ENCODE assay signal across 29 cellular contexts in genomic region chr10:29869593-29869992, GRCh38.
A peak's percentile ranks its signal among the peaks of the same experiment; 100 is the strongest.
DNase-seq lines count a peak whose midpoint lies in the region; ATAC-seq, FAIRE-seq and TF ChIP-seq lines count a peak whose summit lies in the region.
"Had no signal": no experiment of that assay in that cellular context is flagged by ENCODE, and none has a peak within 500 bp of the region (broad histone marks: within the 10 kb centered on the region; RNA-seq: fewer than 3 reads in every experiment).

No MANE protein-coding gene starts in this region.

- H3K79me2 ChIP-seq in GM23338 (replicated peaks; ENCODE audit: insufficient read depth) = no peaks in the 10 kb centered on the region
- H3K79me2 ChIP-seq in astrocyte (ENCODE audit: insufficient read depth, low read length) = no peaks in the 10 kb centered on the region
- H3K79me2 ChIP-seq in smooth muscle cell (ENCODE audit: low read depth) = no peaks in the 10 kb centered on the region

- H3K9me3 Mint-ChIP-seq in GM23338 (peaks cover 3% of the 10 kb centered on the region; the same call in 2 of the 3 replicates), astrocyte (ENCODE audit: unreplicated experiment) (peaks cover 4% of the 10 kb centered on the region)
- H3K9me3 Mint-ChIP-seq: CD8-positive, alpha-beta memory T cell had no signal

- in situ Hi-C loops in KBM-7 (cut with MboI; ENCODE audit: low pct_unique_long_range_greater_than_20kb, low sequenced_read_pairs) = no loop called here

- no peak for FAIRE-seq in astrocyte (lab: Jason Lieb, UNC)
- FAIRE-seq: GM12891, GM19239, HepG2 had no signal

- H3K9me3 ChIP-seq in astrocyte (ENCODE audit: insufficient read depth, low read depth, low read length) (peaks cover 5% of the 10 kb centered on the region), smooth muscle cell (replicated peaks; ENCODE audit: low read depth) (no peaks in the 10 kb centered on the region)
- H3K9me3 ChIP-seq: BE2C had no signal

- H3K27me3 ChIP-seq in GM23338 (ENCODE audit: insufficient read depth) (no peaks in the 10 kb centered on the region), astrocyte (ENCODE audit: insufficient read depth, low read length) (no peaks in the 10 kb centered on the region), smooth muscle cell (ENCODE audit: low read depth) (no peaks in the 10 kb centered on the region)
- H3K27me3 ChIP-seq: BE2C had no signal

- no peak overlapping the region for H3K27ac ChIP-seq in GM23338 (ENCODE audit: low read depth)
- peak overlapping the region; percentile 3 for H3K27ac ChIP-seq in astrocyte (ENCODE audit: low read depth, low read length)
- peak overlapping the region; percentile 54 for H3K27ac ChIP-seq in smooth muscle cell (ENCODE audit: low read depth)

- H4K20me1 ChIP-seq in GM23338 (replicated peaks; ENCODE audit: insufficient read depth) = no peaks in the 10 kb centered on the region
- H4K20me1 ChIP-seq in astrocyte (ENCODE audit: insufficient read depth, low read length) = no peaks in the 10 kb centered on the region
- H4K20me1 ChIP-seq in smooth muscle cell (ENCODE audit: low read depth) = no peaks in the 10 kb centered on the region

- ATAC-seq in GM23338 (no peak), HG03432 (IDR thresholded peaks at IDR 0.05; ENCODE audit: unreplicated experiment) (no peak)
- ATAC-seq: HCT116, HepG2, PC-3 had no signal

- no peak for DNase-seq in GM23338 (ENCODE audit: low spot score)
- no peak for DNase-seq in astrocyte (ENCODE audit: low read depth)
- peak; percentile 23 for DNase-seq in mucosa of gallbladder (ENCODE audit: low spot score)
- DNase-seq in smooth muscle cell (lab: John Stamatoyannopoulos, UW; ENCODE audit: unreplicated experiment) = no peak
- DNase-seq in NCI-H2081 (lab: John Stamatoyannopoulos, UW) = no peak
- no peak for DNase-seq in KBM-7
- DNase-seq in activated T-cell treated with anti-CD3 and anti-CD28 coated beads, Interleukin-2, amount 50 U/mL, for 48 hours = no peak
- DNase-seq: 8988T; ACHN; BE2C; Calu3; CD8-positive, alpha-beta memory T cell; DMS79 treated with DMSO at 0.1 percent for 48 hours; GF-D8; MV-4-11; NCI-H1105; NCI-H1436 treated with DMSO at 0.1 percent for 48 hours; NCI-H1930; NCI-H446 treated with DMSO at 0.1 percent for 48 hours; NCI-H526; NCI-H82; NK-92 treated with Interleukin-12 subunit alpha and Interleukin-12 subunit beta, amount 100 ng/mL, for 24 hours; PC-3 had no signal

- H3K36me3 ChIP-seq in GM23338 (ENCODE audit: insufficient read depth) (no peaks in the 10 kb centered on the region), astrocyte (ENCODE audit: insufficient read depth, low read length) (no peaks in the 10 kb centered on the region), smooth muscle cell (ENCODE audit: low read depth) (no peaks in the 10 kb centered on the region)
- H3K36me3 ChIP-seq: BE2C had no signal

- H3K4me1 Mint-ChIP-seq in GM23338 = no peaks in the 10 kb centered on the region
- H3K4me1 Mint-ChIP-seq in astrocyte (ENCODE audit: low read depth, unreplicated experiment) = peaks cover 14% of the 10 kb centered on the region
- H3K4me1 Mint-ChIP-seq: CD8-positive, alpha-beta memory T cell had no signal

- H3K27ac Mint-ChIP-seq in GM23338 (no peak overlapping the region), astrocyte (ENCODE audit: unreplicated experiment) (no peak overlapping the region)
- H3K27ac Mint-ChIP-seq: CD14-positive monocyte; CD8-positive, alpha-beta memory T cell had no signal

- H3K9ac ChIP-seq in astrocyte (ENCODE audit: low read length) (no peak overlapping the region), smooth muscle cell (ENCODE audit: low read depth) (no peak overlapping the region)

- H3F3A ChIP-seq in GM23338 (replicated peaks; ENCODE audit: low read depth) (no peaks in the 10 kb centered on the region), smooth muscle cell (ENCODE audit: low read depth) (peaks cover 26% of the 10 kb centered on the region)

- WGBS in smooth muscle cell (ENCODE audit: low lambda C conversion rate) = 20% methylated on average over 6 of the region's 6 CpGs

- peaks cover 3% of the 10 kb centered on the region for H3K27me3 Mint-ChIP-seq in GM23338 (ENCODE audit: insufficient read depth, low read depth, poor library complexity)
- peaks cover 2% of the 10 kb centered on the region for H3K27me3 Mint-ChIP-seq in astrocyte (ENCODE audit: low read depth, unreplicated experiment)

- H3K4me1 ChIP-seq in GM23338 (ENCODE audit: insufficient read depth) (no peaks in the 10 kb centered on the region), astrocyte (ENCODE audit: insufficient read depth, low read length) (peaks cover 11% of the 10 kb centered on the region), smooth muscle cell (ENCODE audit: low read depth) (peaks cover 6% of the 10 kb centered on the region)
- H3K4me1 ChIP-seq: BE2C had no signal

- H3K4me3 Mint-ChIP-seq in GM23338 = no peak overlapping the region
- H3K4me3 Mint-ChIP-seq in astrocyte (ENCODE audit: unreplicated experiment) = no peak overlapping the region
- H3K4me3 Mint-ChIP-seq: CD14-positive monocyte; CD8-positive, alpha-beta memory T cell had no signal

- TF ChIP-seq CTCF in GM23338 (conservative IDR thresholded peaks at IDR 0.05; ENCODE audit: low read depth in 2 of 2) (no peak), astrocyte (IDR thresholded peaks at IDR 0.05; ENCODE audit: insufficient read depth, low read depth, low read length) (no peak), smooth muscle cell (IDR thresholded peaks at IDR 0.05; ENCODE audit: borderline replicate concordance, insufficient read depth, poor library complexity, severe bottlenecking) (no peak)

- 0 out of 2 replicates have a peak, but pooled peaks cover 14% of the 10 kb centered on the region for H3K9me2 ChIP-seq in GM23338 (ENCODE audit: insufficient read depth)

- H3K4me2 ChIP-seq in GM23338 (no peak overlapping the region), astrocyte (ENCODE audit: low read length) (no peak overlapping the region), smooth muscle cell (peak overlapping the region; percentile 23)

- H2AFZ ChIP-seq in GM23338 (peak overlapping the region; percentile 38; the same call in 1 of the 2 replicates), astrocyte (ENCODE audit: low read depth, low read length) (no peak overlapping the region), smooth muscle cell (ENCODE audit: low read depth) (no peak overlapping the region)

- no peaks in the 10 kb centered on the region for H3K36me3 Mint-ChIP-seq in GM23338 (ENCODE audit: low read depth)
- H3K36me3 Mint-ChIP-seq in astrocyte (ENCODE audit: low read depth, unreplicated experiment) = no peaks in the 10 kb centered on the region
- H3K36me3 Mint-ChIP-seq: CD14-positive monocyte; CD8-positive, alpha-beta memory T cell had no signal

- no peak overlapping the region for H3K4me3 ChIP-seq in GM23338
- H3K4me3 ChIP-seq in astrocyte (ENCODE audit: insufficient read depth, low read depth, low read length) = no peak overlapping the region
- H3K4me3 ChIP-seq in smooth muscle cell = no peak overlapping the region

TF ChIP-seq in GM23338, 12 proteins besides CTCF, POLR2A, EP300 and RAD21 (continues in another document):
- TF ChIP-seq ZNF114 (CRISPR knock-in tag; IDR thresholded peaks at IDR 0.05) = no peak
